In the genomic region with DNA sequence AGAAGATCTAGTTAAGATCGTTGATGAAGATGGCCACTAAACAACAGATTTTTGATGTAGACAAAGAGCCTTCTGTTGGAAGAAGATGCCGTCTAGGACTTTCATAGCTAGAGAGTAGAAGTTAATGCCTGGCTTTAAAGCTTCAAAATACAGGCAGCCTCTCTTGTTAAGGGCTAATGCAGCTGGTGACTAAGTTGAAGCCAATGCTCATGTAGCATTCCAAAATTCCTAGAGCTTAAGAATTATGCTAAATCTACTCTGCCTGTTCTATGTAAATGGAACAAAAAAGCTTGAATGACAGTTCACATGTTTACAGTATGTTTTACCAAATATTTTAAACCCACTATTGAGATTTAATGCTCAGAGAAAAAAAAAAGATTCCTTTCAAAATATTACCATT, we compare ENCODE assay signal across 19 cellular contexts.
"Had no signal": no experiment of that assay in that cellular context is flagged by ENCODE, and none has a peak within 500 bp of the region (broad histone marks: within the 10 kb centered on the region; RNA-seq: fewer than 3 reads in every experiment).

No MANE protein-coding gene starts in this region.

- H3K36me3 ChIP-seq: lower lobe of right lung, neutrophil, prostate gland, sigmoid colon, transverse colon, upper lobe of right lung, uterus had no signal

- DNase-seq: dorsolateral prefrontal cortex; effector CD4-positive, alpha-beta T cell; hypothalamus; immature natural killer cell; left ventricle myocardium superior; lower lobe of right lung; natural killer cell; right cardiac atrium; sigmoid colon; stimulated activated CD4-positive, alpha-beta T cell treated with anti-CD3 and anti-CD28 coated beads, Interleukin-15, amount 100 ng/mL, for 24 hours; stimulated activated CD4-positive, alpha-beta T cell treated with anti-CD3 and anti-CD28 coated beads, Interleukin-2, amount 100 ng/mL, for 48 hours; stimulated activated naive B cell treated with anti-CD40 and anti-IgM and Interleukin-4, amounts not matched to agents 10 μg/mL and 1 μg/mL and 100 μg/mL, for 72 hours; transverse colon; upper lobe of right lung; uterus had no signal

- H3K4me1 ChIP-seq: lower lobe of right lung, parathyroid adenoma, prostate gland, sigmoid colon, transverse colon, upper lobe of right lung, uterus had no signal

- H3K4me3 ChIP-seq: dorsolateral prefrontal cortex, lower lobe of right lung, prostate gland, sigmoid colon, skin epidermis, transverse colon, upper lobe of right lung, uterus had no signal

- H3K79me2 ChIP-seq: parathyroid adenoma had no signal

- H3K27me3 ChIP-seq: dorsolateral prefrontal cortex, neutrophil, sigmoid colon, transverse colon, upper lobe of right lung, uterus had no signal

- H3K27ac ChIP-seq: dorsolateral prefrontal cortex, lower lobe of right lung, neutrophil, parathyroid adenoma, prostate gland, sigmoid colon, skin epidermis, transverse colon, upper lobe of right lung, uterus had no signal

- H3K9me3 ChIP-seq: lower lobe of right lung, neutrophil, prostate gland, sigmoid colon, transverse colon, upper lobe of right lung, uterus had no signal

- H2AFZ ChIP-seq: parathyroid adenoma had no signal

- H3K9ac ChIP-seq: parathyroid adenoma had no signal
